Comparison of ENCODE assay signal across 10 cellular contexts in genomic region chr4:75544220-75544619, GRCh38. TPM values are rescaled to one million over a fixed set of nuclear protein-coding genes. Genes with fewer than 3 reads are reported as not detected.
DNase-seq lines count a peak whose midpoint lies in the region; ATAC-seq and TF ChIP-seq lines count a peak whose summit lies in the region.
"Not testable (repeated sequence)": the region's sequence is repeated elsewhere in the genome, so short reads cannot be mapped to it uniquely, and the experiment has no call there.
"Had no signal": no experiment of that assay in that cellular context is flagged by ENCODE, and none has a peak within 500 bp of the region (broad histone marks: within the 10 kb centered on the region; RNA-seq: fewer than 3 reads in every experiment).

No MANE protein-coding gene starts in this region.

- H2BK15ac ChIP-seq in mesenchymal stem cell (ENCODE audit: low read depth, poor library complexity, severe bottlenecking) = not testable (repeated sequence)

- not testable (repeated sequence) for H4K8ac ChIP-seq in mesenchymal stem cell (ENCODE audit: low read length)

- not testable (repeated sequence) for H2BK120ac ChIP-seq in mesenchymal stem cell (ENCODE audit: low read depth, low read length)

- not testable (repeated sequence) for H3K79me1 ChIP-seq in mesenchymal stem cell (replicated peaks; ENCODE audit: low read length, poor library complexity, severe bottlenecking)

- not testable (repeated sequence) for H2BK5ac ChIP-seq in mesenchymal stem cell (ENCODE audit: low read depth, low read length, poor library complexity, severe bottlenecking)

- H3K9me3 ChIP-seq in RWPE2 (ENCODE audit: severe bottlenecking); mesenchymal stem cell (ENCODE audit: control insufficient read depth, low read length): not testable (repeated sequence)

- H3K14ac ChIP-seq in mesenchymal stem cell (ENCODE audit: low read length in 2 of 2) = not testable (repeated sequence)

- H2AFZ ChIP-seq in ACC112 (ENCODE audit: low read length, unreplicated experiment); mesenchymal stem cell (ENCODE audit: low read depth, low read length): not testable (repeated sequence)

- H3K27ac ChIP-seq in ACC112 (ENCODE audit: low read depth, low read length) (peak overlapping the region; percentile 42; the same call in 1 of the 2 replicates), RWPE2 (ENCODE audit: poor library complexity, severe bottlenecking) (peak overlapping the region; percentile 67)
- not testable (repeated sequence) for H3K27ac ChIP-seq in brain microvascular endothelial cell; mesenchymal stem cell (ENCODE audit: low read length, poor library complexity, severe bottlenecking)

- H3K36me3 Mint-ChIP-seq in stimulated activated effector memory CD8-positive, alpha-beta T cell treated with anti-CD3 and anti-CD28 coated beads, Interleukin-12 subunit alpha, Interleukin-12 subunit beta, amount 100 ng/mL, for 72 hours = not testable (repeated sequence)

- peak overlapping the region; percentile 15 for H3K27ac Mint-ChIP-seq in stimulated activated effector memory CD8-positive, alpha-beta T cell treated with anti-CD3 and anti-CD28 coated beads, Interleukin-12 subunit alpha, Interleukin-12 subunit beta, amount 100 ng/mL, for 72 hours

- H3K79me2 ChIP-seq in ACC112 (ENCODE audit: control insufficient read depth, insufficient read depth, low read length, unreplicated experiment) = not testable (repeated sequence)

- not testable (repeated sequence) for H3K4me3 Mint-ChIP-seq in stimulated activated effector memory CD8-positive, alpha-beta T cell treated with anti-CD3 and anti-CD28 coated beads, Interleukin-12 subunit alpha, Interleukin-12 subunit beta, amount 100 ng/mL, for 72 hours

- not testable (repeated sequence) for ATAC-seq in RWPE2 (ENCODE audit: low read depth); stimulated activated effector memory CD8-positive, alpha-beta T cell treated with anti-CD3 and anti-CD28 coated beads, Interleukin-12 subunit alpha, Interleukin-12 subunit beta, amount 100 ng/mL, for 72 hours

- 77% methylated on average over 7 of the region's 8 CpGs for WGBS in mesenchymal stem cell

- H2AK5ac ChIP-seq in mesenchymal stem cell (ENCODE audit: low read length, severe bottlenecking) = peak overlapping the region; percentile 60

- not testable (repeated sequence) for H2BK12ac ChIP-seq in mesenchymal stem cell (ENCODE audit: low read length in 2 of 2)

- not testable (repeated sequence) for H3K9me3 Mint-ChIP-seq in stimulated activated effector memory CD8-positive, alpha-beta T cell treated with anti-CD3 and anti-CD28 coated beads, Interleukin-12 subunit alpha, Interleukin-12 subunit beta, amount 100 ng/mL, for 72 hours

- H3K4ac ChIP-seq in mesenchymal stem cell (ENCODE audit: low read depth in 1 of 2, low read length in 2 of 2) = not testable (repeated sequence)

- H3K4me2 ChIP-seq in mesenchymal stem cell (ENCODE audit: low read length, poor library complexity, severe bottlenecking) = not testable (repeated sequence)

- H3K4me3 ChIP-seq in ACC112 (ENCODE audit: low read depth, low read length); RWPE2 (ENCODE audit: severe bottlenecking); brain microvascular endothelial cell (ENCODE audit: low read depth, low read length); epithelial cell of esophagus (ENCODE audit: low read length); mesenchymal stem cell (ENCODE audit: insufficient read depth in 1 of 2, low read depth in 1 of 2, low read length in 2 of 2): not testable (repeated sequence)

- H3K23ac ChIP-seq in mesenchymal stem cell (ENCODE audit: low read length in 2 of 2) = not testable (repeated sequence)

- H3K4me1 Mint-ChIP-seq in stimulated activated effector memory CD8-positive, alpha-beta T cell treated with anti-CD3 and anti-CD28 coated beads, Interleukin-12 subunit alpha, Interleukin-12 subunit beta, amount 100 ng/mL, for 72 hours = peaks cover 10% of the 10 kb centered on the region

- TF ChIP-seq CTCF in RWPE2 (IDR thresholded peaks at IDR 0.05; ENCODE audit: poor library complexity, severe bottlenecking); brain microvascular endothelial cell (IDR thresholded peaks at IDR 0.05; ENCODE audit: low read depth, low read length, missing control alignments); epithelial cell of esophagus (IDR thresholded peaks at IDR 0.05; ENCODE audit: insufficient read depth, low read depth, low read length, missing control alignments): not testable (repeated sequence)

- H3K27me3 ChIP-seq in ACC112 (ENCODE audit: insufficient read depth, low read length); RWPE2 (ENCODE audit: insufficient read depth, poor library complexity, severe bottlenecking); brain microvascular endothelial cell (replicated peaks); mesenchymal stem cell (ENCODE audit: control insufficient read depth in 1 of 2, insufficient read depth in 1 of 2, low read length in 2 of 2): not testable (repeated sequence)

- H3K4me1 ChIP-seq in ACC112 (ENCODE audit: control insufficient read depth, insufficient read depth, low read length, unreplicated experiment) = peaks cover 14% of the 10 kb centered on the region
- not testable (repeated sequence) for H3K4me1 ChIP-seq in RWPE2 (ENCODE audit: insufficient read depth, poor library complexity, severe bottlenecking); mesenchymal stem cell (ENCODE audit: control insufficient read depth, insufficient read depth, low read depth, low read length)

- peak; percentile 12 for DNase-seq in EL
- not testable (repeated sequence) for DNase-seq in RWPE2 (ENCODE audit: low spot score); stimulated activated effector memory CD8-positive, alpha-beta T cell treated with anti-CD3 and anti-CD28 coated beads, Interleukin-12 subunit alpha, Interleukin-12 subunit beta, amount 100 ng/mL, for 72 hours (ENCODE audit: low spot score in 2 of 2)
- peak; percentile 20 for DNase-seq in brain microvascular endothelial cell
- DNase-seq in epithelial cell of esophagus (ENCODE audit: low read depth) = peak; percentile 12
- peak; percentile 56 for DNase-seq in iris pigment epithelial cell (ENCODE audit: low read depth)
- DNase-seq in mesenchymal stem cell = peak; percentile 31

- in situ Hi-C loops in brain microvascular endothelial cell (cut with HindIII; ENCODE audit: low pct_ligation_motif_present, low sequenced_read_pairs) = not testable (repeated sequence)

- H3K36me3 ChIP-seq in ACC112 (ENCODE audit: insufficient read depth, low read length); RWPE2 (ENCODE audit: low read depth); brain microvascular endothelial cell (replicated peaks): not testable (repeated sequence)
- peaks cover 0 to 15% of the 10 kb centered on the region in 2 experiments for H3K36me3 ChIP-seq in mesenchymal stem cell (ENCODE audit: control insufficient read depth in 1 of 2, insufficient read depth in 2 of 2, low read depth in 1 of 2, low read length in 2 of 2)

- not testable (repeated sequence) for H3K18ac ChIP-seq in mesenchymal stem cell (ENCODE audit: low read depth in 1 of 2, low read length in 2 of 2)

- H3K9ac ChIP-seq in mesenchymal stem cell (ENCODE audit: low read length) = not testable (repeated sequence)

- not testable (repeated sequence) for H4K91ac ChIP-seq in mesenchymal stem cell (ENCODE audit: low read length)

RNA-seq across cellular contexts. Expression of gene ODAPH, which starts 11.6 kb away (rescaled TPM):
- not detected for polyA plus RNA-seq in mesenchymal stem cell (2013, experiment 1 of 2)
- polyA plus RNA-seq in mesenchymal stem cell (2013, experiment 2 of 2) = 0.04 TPM
- polyA plus RNA-seq: AG04450, GM23338 had no signal

RNA-seq across cellular contexts. Expression of gene THAP6, which starts 29.9 kb away (rescaled TPM):
- polyA plus RNA-seq in mesenchymal stem cell (2013, experiment 1 of 2) = 8.5 TPM
- polyA plus RNA-seq in mesenchymal stem cell (2013, experiment 2 of 2) = 8.6 TPM

RNA-seq across cellular contexts. Expression of gene RCHY1, which starts 30.0 kb away (rescaled TPM):
- polyA plus RNA-seq in mesenchymal stem cell (2013, experiment 1 of 2) = 19.9 TPM
- 20.4 TPM for polyA plus RNA-seq in mesenchymal stem cell (2013, experiment 2 of 2)
